Comparison of ENCODE assay signal across 14 cellular contexts in genomic region chr10:127976286-127976685, GRCh38.
A peak's percentile ranks its signal among the peaks of the same experiment; 100 is the strongest.
DNase-seq lines count a peak whose midpoint lies in the region; TF ChIP-seq lines count a peak whose summit lies in the region.
"Had no signal": no experiment of that assay in that cellular context is flagged by ENCODE, and none has a peak within 500 bp of the region (broad histone marks: within the 10 kb centered on the region; RNA-seq: fewer than 3 reads in every experiment).

No MANE protein-coding gene starts in this region.

- no peaks in the 10 kb centered on the region for H3K36me3 ChIP-seq in brain microvascular endothelial cell (replicated peaks)
- H3K36me3 ChIP-seq: cardiac muscle cell had no signal

- in situ Hi-C loops in brain microvascular endothelial cell (cut with HindIII; ENCODE audit: low pct_ligation_motif_present, low sequenced_read_pairs) = no loop called here

- no peak for TF ChIP-seq POLR2A in NB4 (IDR thresholded peaks at IDR 0.05; ENCODE audit: extremely low read depth, insufficient read length)

- no peak overlapping the region for H3K4me3 ChIP-seq in NB4 (ENCODE audit: low read depth, low read length)
- no peak overlapping the region for H3K4me3 ChIP-seq in brain microvascular endothelial cell (ENCODE audit: low read depth, low read length)
- H3K4me3 ChIP-seq: BLaER1 treated with 17β-estradiol and CSF1 and Interleukin-3, amounts not matched to agents 10 nM and 100 nM; cardiac muscle cell; lung had no signal

- H3K27ac ChIP-seq in brain microvascular endothelial cell = peak overlapping the region; percentile 90
- H3K27ac ChIP-seq: BLaER1 treated with 17β-estradiol and CSF1 and Interleukin-3, amounts not matched to agents 10 nM and 100 nM; cardiac muscle cell had no signal

- TF ChIP-seq CTCF in NB4 (IDR thresholded peaks at IDR 0.05; ENCODE audit: low read depth, low read length) (no peak), brain microvascular endothelial cell (IDR thresholded peaks at IDR 0.05; ENCODE audit: low read depth, low read length, missing control alignments) (no peak)

- DNase-seq in AG08396 (ENCODE audit: low spot score) (peak; percentile 32), NB4 (ENCODE audit: low read depth) (peak; percentile 57), brain microvascular endothelial cell (no peak), occipital lobe (lab: John Stamatoyannopoulos, UW) (peak; percentile 29), UCSD-AML1 (lab: John Stamatoyannopoulos, UW; ENCODE audit: unreplicated experiment) (no peak), C1 segment of cervical spinal cord (lab: John Stamatoyannopoulos, UW) (no peak)
- DNase-seq in activated CD4-positive, alpha-beta T cell treated with anti-CD3 and anti-CD28 coated beads for 4 hours = no peak
- no peak for DNase-seq in activated CD8-positive, alpha-beta memory T cell treated with anti-CD3 and anti-CD28 coated beads, Interleukin-2, amount 50 U/mL, for 4 hours
- DNase-seq: activated CD4-positive, alpha-beta T cell treated with anti-CD3 and anti-CD28 coated beads, Interleukin-2, amount 50 U/mL, for 4 hours; Karpas-422; PC-3 had no signal

- no peaks in the 10 kb centered on the region for H3K27me3 ChIP-seq in brain microvascular endothelial cell (replicated peaks)
- H3K27me3 ChIP-seq: BLaER1 treated with 17β-estradiol and CSF1 and Interleukin-3, amounts not matched to agents 10 nM and 100 nM had no signal

Comparison
In these comparisons a context has a peak if more than half of its experiments do, and no peak if none do; other contexts are left out.
1. DNase-seq: peak in AG08396 (single experiment), NB4 (single experiment) and occipital lobe (single experiment); none in brain microvascular endothelial cell (single experiment), activated CD4-positive, alpha-beta T cell treated with anti-CD3 and anti-CD28 coated beads for 4 hours (0 of 2), UCSD-AML1 (single experiment), C1 segment of cervical spinal cord (0 of 14) and activated CD8-positive, alpha-beta memory T cell treated with anti-CD3 and anti-CD28 coated beads, Interleukin-2, amount 50 U/mL, for 4 hours (single experiment).